8 cellular contexts compared by ENCODE assay signal in the genomic region with DNA sequence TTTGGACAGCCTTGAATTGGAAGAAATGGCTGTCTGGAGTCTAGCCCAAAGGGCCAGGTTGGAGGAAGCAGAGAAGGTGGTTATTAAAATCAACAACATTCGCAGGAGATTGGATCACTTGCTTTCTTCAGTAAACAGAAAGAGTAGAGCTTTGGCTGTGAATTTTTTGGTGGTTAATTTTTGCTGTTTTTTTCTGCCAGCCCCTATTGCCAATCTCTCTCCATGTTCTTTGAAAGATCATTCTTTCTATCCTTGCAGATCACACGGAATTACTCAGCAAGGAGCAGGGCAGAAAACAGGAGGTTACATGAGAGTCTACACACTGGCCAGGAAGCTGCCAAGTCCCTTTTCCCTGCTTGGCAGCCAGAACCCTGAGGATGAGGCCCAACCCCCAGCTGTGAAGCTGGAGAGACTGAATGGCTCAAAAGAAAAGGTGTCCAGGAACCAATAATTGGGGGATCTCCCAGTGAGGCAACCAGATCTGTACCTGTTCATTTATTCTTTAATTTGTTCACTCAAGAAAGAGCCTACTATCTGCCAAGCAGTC. TPM values are rescaled to one million over a fixed set of nuclear protein-coding genes. Genes with fewer than 3 reads are reported as not detected.
DNase-seq lines count a peak whose midpoint lies in the region; ATAC-seq and TF ChIP-seq lines count a peak whose summit lies in the region.

No MANE protein-coding gene starts in this region.

- H3K9me2 ChIP-seq in Loucy (replicated peaks; ENCODE audit: low read depth, low read length): no peaks in the 10 kb centered on the region

- no peak overlapping the region for H3K9ac ChIP-seq in Loucy (ENCODE audit: low read depth, low read length, poor library complexity, severe bottlenecking)

- peak overlapping the region; percentile 49 for H3K4me3 ChIP-seq in Loucy (ENCODE audit: low read length, poor library complexity, severe bottlenecking)
- no peak overlapping the region for H3K4me3 ChIP-seq in effector memory CD4-positive, alpha-beta T cell (ENCODE audit: insufficient read depth, low read depth, low read length, poor library complexity, severe bottlenecking)

- no peaks in the 10 kb centered on the region for H3K27me3 Mint-ChIP-seq in natural killer cell treated with Interleukin-12 subunit alpha and Interleukin-12 subunit beta and Interleukin-15 and Interleukin-18, amount 100 ng/mL, for 72 hours

- peaks cover 8% of the 10 kb centered on the region for H3F3A ChIP-seq in Loucy (ENCODE audit: low read depth)

- peak; percentile 29 for DNase-seq in AG08396 (ENCODE audit: low spot score)
- DNase-seq in effector memory CD4-positive, alpha-beta T cell: no peak
- DNase-seq in natural killer cell treated with Interleukin-12 subunit alpha and Interleukin-12 subunit beta and Interleukin-15 and Interleukin-18, amount 100 ng/mL, for 72 hours (ENCODE audit: low spot score): no peak
- DNase-seq in superior temporal gyrus (ENCODE audit: extremely low spot score): no peak

- H3K4me2 ChIP-seq in Loucy (ENCODE audit: low read depth, low read length, poor library complexity, severe bottlenecking): peak overlapping the region; percentile 85

- peaks cover 19% of the 10 kb centered on the region for H3K36me3 ChIP-seq in Loucy (ENCODE audit: insufficient read depth, low read length)
- peaks cover 13% of the 10 kb centered on the region for H3K36me3 ChIP-seq in effector memory CD4-positive, alpha-beta T cell (ENCODE audit: control insufficient read depth, insufficient read depth, low read length)

- H3K9me3 Mint-ChIP-seq in natural killer cell treated with Interleukin-12 subunit alpha and Interleukin-12 subunit beta and Interleukin-15 and Interleukin-18, amount 100 ng/mL, for 72 hours: no peaks in the 10 kb centered on the region

- no peaks in the 10 kb centered on the region for H3K9me3 ChIP-seq in Loucy (ENCODE audit: insufficient read depth, low read depth, low read length)
- no peaks in the 10 kb centered on the region for H3K9me3 ChIP-seq in effector memory CD4-positive, alpha-beta T cell (ENCODE audit: control insufficient read depth, low read length)

- H3K27ac ChIP-seq in effector memory CD4-positive, alpha-beta T cell (ENCODE audit: insufficient read depth, low read length, poor library complexity, severe bottlenecking): peak overlapping the region; percentile 68

- peaks cover 14% of the 10 kb centered on the region for H3K36me3 Mint-ChIP-seq in natural killer cell treated with Interleukin-12 subunit alpha and Interleukin-12 subunit beta and Interleukin-15 and Interleukin-18, amount 100 ng/mL, for 72 hours

- ATAC-seq in natural killer cell treated with Interleukin-12 subunit alpha and Interleukin-12 subunit beta and Interleukin-15 and Interleukin-18, amount 100 ng/mL, for 72 hours: no peak
- ATAC-seq in HG03457 (IDR thresholded peaks at IDR 0.05; ENCODE audit: unreplicated experiment) (no peak), HG03442 (IDR thresholded peaks at IDR 0.05; ENCODE audit: unreplicated experiment) (no peak), GM18520 (IDR thresholded peaks at IDR 0.05; ENCODE audit: unreplicated experiment) (no peak)

- no peak overlapping the region for H2AFZ ChIP-seq in Loucy (ENCODE audit: low read length)

- H3K4me1 Mint-ChIP-seq in natural killer cell treated with Interleukin-12 subunit alpha and Interleukin-12 subunit beta and Interleukin-15 and Interleukin-18, amount 100 ng/mL, for 72 hours (ENCODE audit: low read depth in 2 of 2): peaks cover 58 to 60% of the 10 kb centered on the region in 2 donors

- H3K27me3 ChIP-seq in Loucy (ENCODE audit: insufficient read depth, low read length, poor library complexity, severe bottlenecking): no peaks in the 10 kb centered on the region
- H3K27me3 ChIP-seq in effector memory CD4-positive, alpha-beta T cell (replicated peaks; ENCODE audit: control insufficient read depth, insufficient read depth, low read length, poor library complexity, severe bottlenecking): no peaks in the 10 kb centered on the region

- H3K27ac Mint-ChIP-seq in natural killer cell treated with Interleukin-12 subunit alpha and Interleukin-12 subunit beta and Interleukin-15 and Interleukin-18, amount 100 ng/mL, for 72 hours: peak overlapping the region; percentile 78 to 88

- peaks cover 47% of the 10 kb centered on the region for H3K4me1 ChIP-seq in Loucy (ENCODE audit: insufficient read depth, low read length, poor library complexity, severe bottlenecking)
- peaks cover 55% of the 10 kb centered on the region for H3K4me1 ChIP-seq in effector memory CD4-positive, alpha-beta T cell (ENCODE audit: control insufficient read depth, insufficient read depth, low read length, poor library complexity, severe bottlenecking)

- TF ChIP-seq CTCF in Loucy (conservative IDR thresholded peaks at IDR 0.05; ENCODE audit: low read length): no peak

- H3K79me2 ChIP-seq in Loucy (ENCODE audit: insufficient read depth, low read length): peaks cover 23% of the 10 kb centered on the region

- H4K20me1 ChIP-seq in Loucy (ENCODE audit: insufficient read depth, low read length, poor library complexity, severe bottlenecking): peaks cover 16% of the 10 kb centered on the region

- H3K4me3 Mint-ChIP-seq in natural killer cell treated with Interleukin-12 subunit alpha and Interleukin-12 subunit beta and Interleukin-15 and Interleukin-18, amount 100 ng/mL, for 72 hours: peak overlapping the region; percentile 70

RNA-seq across cellular contexts. Expression of gene GLRX, which starts 13.0 kb away (rescaled TPM):
- 100 to 1,000 TPM; 109 to 408 TPM for total RNA-seq in natural killer cell treated with Interleukin-12 subunit alpha and Interleukin-12 subunit beta and Interleukin-15 and Interleukin-18, amount 100 ng/mL, for 72 hours
